Comparison of ENCODE assay signal across 9 cellular contexts in genomic region chr1:161398900-161399256, GRCh38. TPM values are rescaled to one million over a fixed set of nuclear protein-coding genes. Genes with fewer than 3 reads are reported as not detected.
A peak's percentile ranks its signal among the peaks of the same experiment; 100 is the strongest.
DNase-seq lines count a peak whose midpoint lies in the region; ATAC-seq and TF ChIP-seq lines count a peak whose summit lies in the region.
"Had no signal": no experiment of that assay in that cellular context is flagged by ENCODE, and none has a peak within 500 bp of the region (broad histone marks: within the 10 kb centered on the region; RNA-seq: fewer than 3 reads in every experiment).

No MANE protein-coding gene starts in this region.

- peak overlapping the region; percentile 96 for H3K4me3 Mint-ChIP-seq in glutamatergic neuron (ENCODE audit: unreplicated experiment)

- H3K4me3 ChIP-seq in SK-N-MC (peak overlapping the region; percentile 89), skeletal muscle cell (ENCODE audit: low read depth, low read length) (peak overlapping the region; percentile 85)

- peak overlapping the region; percentile 99 for H3K27ac ChIP-seq in SK-N-MC

- peaks cover 21% of the 10 kb centered on the region for H3K9me3 Mint-ChIP-seq in glutamatergic neuron (ENCODE audit: unreplicated experiment)

- H3K27ac Mint-ChIP-seq in glutamatergic neuron (ENCODE audit: unreplicated experiment), result peak overlapping the region; percentile 99

- peaks cover 17% of the 10 kb centered on the region for H3K27me3 Mint-ChIP-seq in glutamatergic neuron (ENCODE audit: unreplicated experiment)

- H3K9ac ChIP-seq in SK-N-MC (ENCODE audit: insufficient read length), result peak overlapping the region; percentile 95

- H3K9me3 ChIP-seq in SK-N-MC (ENCODE audit: low read depth, low read length), result no peaks in the 10 kb centered on the region

- peaks cover 4% of the 10 kb centered on the region for H3K4me1 Mint-ChIP-seq in glutamatergic neuron (ENCODE audit: low read depth, unreplicated experiment)

- no peaks in the 10 kb centered on the region for H3K36me3 ChIP-seq in SK-N-MC (ENCODE audit: insufficient read depth, low read length)

- no peak for DNase-seq in SK-N-MC (ENCODE audit: low read depth, low spot score)
- DNase-seq in glutamatergic neuron, result no peak
- DNase-seq in skeletal muscle cell (ENCODE audit: low read depth), result no peak
- no peak for DNase-seq in GM19240 (ENCODE audit: insufficient read length, low spot score)
- DNase-seq in GM19238 (ENCODE audit: insufficient read length, low spot score), result no peak

- no peak for TF ChIP-seq CTCF in glutamatergic neuron (IDR thresholded peaks at IDR 0.05; ENCODE audit: partially characterized antibody, unreplicated experiment)

- H3K36me3 Mint-ChIP-seq in glutamatergic neuron (ENCODE audit: unreplicated experiment), result no peaks in the 10 kb centered on the region

- ATAC-seq in GM19455 (IDR thresholded peaks at IDR 0.05; ENCODE audit: unreplicated experiment), result peak; percentile 21
- ATAC-seq in GM18873 (IDR thresholded peaks at IDR 0.05; ENCODE audit: low FRiP score, unreplicated experiment), result no peak
- no peak for ATAC-seq in GM21786 (IDR thresholded peaks at IDR 0.05; ENCODE audit: unreplicated experiment)

RNA-seq across cellular contexts. Expression of gene CFAP126, which starts 31.2 kb away (rescaled TPM):
- total RNA-seq in glutamatergic neuron (ENCODE audit: unreplicated experiment), result not detected
- total RNA-seq: subcutaneous adipose tissue had no signal
